18 cellular contexts compared by ENCODE assay signal in genomic region chr2:40210344-40210967, GRCh38.
DNase-seq lines count a peak whose midpoint lies in the region; ATAC-seq lines count a peak whose summit lies in the region.
"Had no signal": no experiment of that assay in that cellular context is flagged by ENCODE, and none has a peak within 500 bp of the region (broad histone marks: within the 10 kb centered on the region; RNA-seq: fewer than 3 reads in every experiment).

No MANE protein-coding gene starts in this region.

- intact Hi-C loops in activated naive CD4-positive, alpha-beta T cell treated with anti-CD3 and anti-CD28 coated beads for 36 hours (cut with micrococcal nuclease) = loop anchor here (5.0 kb wide), 1 partner anchor 298 kb away; no protein-coding TSS in a partner anchor

- no peaks in the 10 kb centered on the region for H3K36me3 Mint-ChIP-seq in activated naive CD4-positive, alpha-beta T cell treated with anti-CD3 and anti-CD28 coated beads for 36 hours (ENCODE audit: low read depth)

- H3K27me3 Mint-ChIP-seq in activated naive CD4-positive, alpha-beta T cell treated with anti-CD3 and anti-CD28 coated beads for 36 hours (ENCODE audit: low read depth) = no peaks in the 10 kb centered on the region
- H3K27me3 Mint-ChIP-seq: CD4-positive, alpha-beta T cell had no signal

- no peak for ATAC-seq in HG02588 (IDR thresholded peaks at IDR 0.05; ENCODE audit: unreplicated experiment)
- ATAC-seq: Panc1 had no signal

- peaks cover 2% of the 10 kb centered on the region for H3K4me1 Mint-ChIP-seq in activated naive CD4-positive, alpha-beta T cell treated with anti-CD3 and anti-CD28 coated beads for 36 hours (ENCODE audit: low read depth)

- no peak overlapping the region for H3K4me3 Mint-ChIP-seq in activated naive CD4-positive, alpha-beta T cell treated with anti-CD3 and anti-CD28 coated beads for 36 hours
- H3K4me3 Mint-ChIP-seq: CD4-positive, alpha-beta T cell; HFFc6 had no signal

- CTCF ChIA-PET in activated naive CD4-positive, alpha-beta T cell treated with anti-CD3 and anti-CD28 coated beads for 36 hours (lab: Charles Lee) = no interaction called here

- DNase-seq in activated naive CD4-positive, alpha-beta T cell treated with anti-CD3 and anti-CD28 coated beads for 36 hours = no peak
- no peak for DNase-seq in activated naive CD4-positive, alpha-beta T cell treated with Interleukin-2 at 50 U/mL for 16 hours
- DNase-seq in NCI-H146 (lab: John Stamatoyannopoulos, UW) (peak; percentile 22), iPS DF 19.7 (ENCODE audit: low read depth, low spot score) (peak; percentile 25), NCI-H2029 (lab: John Stamatoyannopoulos, UW) (no peak)
- no peak for DNase-seq in activated CD8-positive, alpha-beta memory T cell treated with anti-CD3 and anti-CD28 coated beads, Interleukin-2, amount 50 U/mL, for 48 hours
- DNase-seq: ACHN; Calu3; CD4-positive, alpha-beta T cell; DND-41; GF-D8; HFFc6; Karpas-422; NCI-H1105 treated with DMSO at 0.1 percent for 48 hours; NCI-H1930; Right ventricle myocardium superior had no signal

- peaks cover under 1% of the 10 kb centered on the region for H3K9me3 Mint-ChIP-seq in activated naive CD4-positive, alpha-beta T cell treated with anti-CD3 and anti-CD28 coated beads for 36 hours
- H3K9me3 Mint-ChIP-seq: CD4-positive, alpha-beta T cell had no signal

- peak overlapping the region; percentile 9 for H3K27ac Mint-ChIP-seq in activated naive CD4-positive, alpha-beta T cell treated with anti-CD3 and anti-CD28 coated beads for 36 hours
- H3K27ac Mint-ChIP-seq: CD4-positive, alpha-beta T cell; HFFc6 had no signal

Comparison
In these comparisons a context has a peak if more than half of its experiments do, and no peak if none do; other contexts are left out.
1. DNase-seq: peak in NCI-H146 (single experiment) and iPS DF 19.7 (single experiment); none in activated naive CD4-positive, alpha-beta T cell treated with anti-CD3 and anti-CD28 coated beads for 36 hours (single experiment), activated naive CD4-positive, alpha-beta T cell treated with Interleukin-2 at 50 U/mL for 16 hours (single experiment), NCI-H2029 (single experiment) and activated CD8-positive, alpha-beta memory T cell treated with anti-CD3 and anti-CD28 coated beads, Interleukin-2, amount 50 U/mL, for 48 hours (single experiment).